In the genomic region with DNA sequence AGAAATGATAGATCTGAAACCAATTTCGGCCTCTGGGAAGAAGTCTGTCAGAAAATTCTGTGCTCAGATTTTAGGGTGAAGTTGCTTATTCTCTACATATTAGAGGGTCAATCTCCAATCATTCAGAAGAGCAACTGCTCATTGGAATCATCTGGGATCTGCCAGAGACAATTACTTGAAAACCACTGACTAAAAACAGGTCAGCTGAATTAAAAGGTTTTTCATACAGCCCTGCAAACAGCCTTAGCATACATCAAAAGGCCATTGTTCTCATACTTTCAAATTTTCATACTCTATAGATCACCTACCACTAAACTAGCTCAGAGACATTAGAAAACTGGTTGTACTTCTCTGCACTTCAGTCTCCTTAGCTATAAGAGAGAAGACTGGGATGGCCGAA, we compare ENCODE assay signal across 16 cellular contexts.
A peak's percentile ranks its signal among the peaks of the same experiment; 100 is the strongest.
DNase-seq lines count a peak whose midpoint lies in the region; ATAC-seq and TF ChIP-seq lines count a peak whose summit lies in the region.
"Had no signal": no experiment of that assay in that cellular context is flagged by ENCODE, and none has a peak within 500 bp of the region (broad histone marks: within the 10 kb centered on the region; RNA-seq: fewer than 3 reads in every experiment).

No MANE protein-coding gene starts in this region.

- H2BK15ac ChIP-seq in mesendoderm (replicated peaks; ENCODE audit: low read depth), result no peak overlapping the region

- H3K4me2 ChIP-seq in mesendoderm (ENCODE audit: low read length) (no peak overlapping the region), Karpas-422 (ENCODE audit: low read depth, low read length, poor library complexity, severe bottlenecking) (no peak overlapping the region)

- peak overlapping the region; percentile 29 for H3K23ac ChIP-seq in mesendoderm (ENCODE audit: low read length)

- H4K8ac ChIP-seq in mesendoderm (ENCODE audit: low read depth, low read length), result no peak overlapping the region

- no peak overlapping the region for H2AFZ ChIP-seq in Karpas-422 (ENCODE audit: low read length)

- WGBS in mesendoderm (ENCODE audit: extremely low coverage, insufficient coverage, low lambda C conversion rate), result no CpG with 5 or more reads among the region's 2 CpGs

- H3K4me3 ChIP-seq in adipocyte (ENCODE audit: low read length) (no peak overlapping the region), mesendoderm (ENCODE audit: low read length) (no peak overlapping the region), HAP-1 (no peak overlapping the region), Karpas-422 (ENCODE audit: low read length) (no peak overlapping the region)

- no peak overlapping the region for H3K9ac ChIP-seq in adipocyte (ENCODE audit: low read length)
- no peak overlapping the region for H3K9ac ChIP-seq in mesendoderm (ENCODE audit: low read length)
- no peak overlapping the region for H3K9ac ChIP-seq in Karpas-422 (ENCODE audit: low read length)

- no peak overlapping the region for H2BK120ac ChIP-seq in mesendoderm (ENCODE audit: low read depth, low read length)

- H3K9me3 ChIP-seq in adipocyte (ENCODE audit: control insufficient read depth, low read length) (no peaks in the 10 kb centered on the region), HAP-1 (no peaks in the 10 kb centered on the region), Karpas-422 (ENCODE audit: low read length) (no peaks in the 10 kb centered on the region)
- H3K9me3 ChIP-seq: BE2C had no signal

- no peak overlapping the region for H3K18ac ChIP-seq in mesendoderm (ENCODE audit: low read length)

- peak; percentile 19 for DNase-seq in NCI-H526 treated with DMSO at 0.1 percent for 48 hours (lab: John Stamatoyannopoulos, UW)
- DNase-seq in adipocyte (ENCODE audit: low read depth), result peak; percentile 39
- DNase-seq in mesendoderm, result no peak
- DNase-seq in HAP-1 (ENCODE audit: low spot score in 2 of 2), result no peak
- DNase-seq in Karpas-422, result no peak
- no peak for DNase-seq in GM13977 (ENCODE audit: low spot score)
- DNase-seq: ACHN; BE2C; C1 segment of cervical spinal cord; CD4-positive, CD25-positive, alpha-beta regulatory T cell; CD8-positive, alpha-beta memory T cell; COR-L47; GOT3; H7 had no signal

- H3K56ac ChIP-seq in mesendoderm (ENCODE audit: low read length), result no peak overlapping the region

- H3K4me1 ChIP-seq in adipocyte (ENCODE audit: control insufficient read depth, insufficient read depth, low read length), result peaks cover 18% of the 10 kb centered on the region
- peaks cover 5% of the 10 kb centered on the region for H3K4me1 ChIP-seq in mesendoderm (ENCODE audit: control insufficient read depth, low read depth, low read length)
- H3K4me1 ChIP-seq in HAP-1, result peaks cover 23% of the 10 kb centered on the region
- no peaks in the 10 kb centered on the region for H3K4me1 ChIP-seq in Karpas-422 (ENCODE audit: low read length)

- no peak for TF ChIP-seq CTCF in GM13977 (IDR thresholded peaks at IDR 0.05; ENCODE audit: extremely low read depth, insufficient read depth, missing control alignments)

- no peak overlapping the region for H3K27ac ChIP-seq in mesendoderm (ENCODE audit: low read depth, low read length)
- no peak overlapping the region for H3K27ac ChIP-seq in Karpas-422 (ENCODE audit: low read length)

- no peak overlapping the region for H3K4ac ChIP-seq in mesendoderm (ENCODE audit: low read depth, low read length)

- ATAC-seq in GM19395 (IDR thresholded peaks at IDR 0.05; ENCODE audit: unreplicated experiment), result no peak
- ATAC-seq: HepG2 had no signal

- no peaks in the 10 kb centered on the region for H3K27me3 ChIP-seq in adipocyte (replicated peaks; ENCODE audit: control insufficient read depth, insufficient read depth, low read length)
- H3K27me3 ChIP-seq in mesendoderm (ENCODE audit: insufficient read depth, low read length, poor library complexity), result no peaks in the 10 kb centered on the region
- no peaks in the 10 kb centered on the region for H3K27me3 ChIP-seq in HAP-1 (ENCODE audit: low read depth)
- no peaks in the 10 kb centered on the region for H3K27me3 ChIP-seq in Karpas-422 (ENCODE audit: low read length)
- H3K27me3 ChIP-seq: BE2C had no signal

- H2BK5ac ChIP-seq in mesendoderm (ENCODE audit: low read length), result no peak overlapping the region

- no peaks in the 10 kb centered on the region for H3K36me3 ChIP-seq in adipocyte (ENCODE audit: control insufficient read depth, insufficient read depth, low read length, severe bottlenecking)
- no peaks in the 10 kb centered on the region for H3K36me3 ChIP-seq in mesendoderm (ENCODE audit: control insufficient read depth, insufficient read depth, low read length)
- no peaks in the 10 kb centered on the region for H3K36me3 ChIP-seq in HAP-1 (replicated peaks)
- no peaks in the 10 kb centered on the region for H3K36me3 ChIP-seq in Karpas-422 (ENCODE audit: insufficient read depth, low read length)
- H3K36me3 ChIP-seq: BE2C had no signal

- H4K20me1 ChIP-seq in Karpas-422 (ENCODE audit: insufficient read depth, low read depth, low read length), result no peaks in the 10 kb centered on the region

- no peaks in the 10 kb centered on the region for H3K9me2 ChIP-seq in Karpas-422 (replicated peaks; ENCODE audit: insufficient read depth, low read length)

- H3K79me2 ChIP-seq in mesendoderm (ENCODE audit: control insufficient read depth, insufficient read depth, low read length) (no peaks in the 10 kb centered on the region), Karpas-422 (ENCODE audit: low read length) (no peaks in the 10 kb centered on the region)

- no peak overlapping the region for H4K5ac ChIP-seq in mesendoderm (ENCODE audit: low read length)

- no peaks in the 10 kb centered on the region for H3K79me1 ChIP-seq in mesendoderm (ENCODE audit: low read length)

- H2AK5ac ChIP-seq in mesendoderm (ENCODE audit: low read length), result no peak overlapping the region

- in situ Hi-C loops in HAP-1 (cut with MboI; ENCODE audit: low sequenced_read_pairs) (no loop called here), GM13977 (cut with MboI; ENCODE audit: low pct_unique_long_range_greater_than_20kb, low sequenced_read_pairs, unreplicated experiment) (no loop called here)

Comparison
In these comparisons a context has a peak if more than half of its experiments do, and no peak if none do; other contexts are left out.
1. DNase-seq: peak in NCI-H526 treated with DMSO at 0.1 percent for 48 hours (single experiment) and adipocyte (single experiment); none in mesendoderm (single experiment), HAP-1 (0 of 2), Karpas-422 (single experiment) and GM13977 (single experiment).